In the genomic region with DNA sequence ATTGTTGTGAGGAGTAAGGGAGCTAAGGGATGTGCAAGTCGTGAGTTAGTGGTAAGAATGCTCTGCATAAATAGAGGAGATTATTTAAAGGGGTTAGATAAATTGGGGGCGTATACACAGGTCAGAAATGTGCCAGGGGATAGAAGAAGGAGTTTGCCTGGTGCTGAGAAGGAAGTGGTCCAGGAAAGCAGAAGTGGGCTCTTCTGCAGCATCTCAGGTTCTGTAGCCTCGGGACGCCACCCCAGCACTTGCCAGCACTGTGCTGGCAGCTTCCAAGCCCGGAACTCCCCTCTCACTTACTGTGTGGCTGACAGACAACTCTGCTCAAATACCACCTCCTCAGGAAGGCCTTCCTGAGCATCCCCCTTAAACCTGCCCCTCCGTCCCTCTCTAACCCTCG, we compare ENCODE assay signal across 34 cellular contexts. TPM values are rescaled to one million over a fixed set of nuclear protein-coding genes. Genes with fewer than 3 reads are reported as not detected.
DNase-seq lines count a peak whose midpoint lies in the region; ATAC-seq, FAIRE-seq and TF ChIP-seq lines count a peak whose summit lies in the region.
"Had no signal": no experiment of that assay in that cellular context is flagged by ENCODE, and none has a peak within 500 bp of the region (broad histone marks: within the 10 kb centered on the region; RNA-seq: fewer than 3 reads in every experiment).

No MANE protein-coding gene starts in this region.

- no peak overlapping the region for H3K27ac Mint-ChIP-seq in memory B cell
- H3K27ac Mint-ChIP-seq: activated CD4-positive, alpha-beta T cell treated with anti-CD3 and anti-CD28 coated beads, Interleukin-2, amount 10 ng/mL, durations not matched to agents 24 days and 14 days; HFFc6; WTC11 had no signal

- no peaks in the 10 kb centered on the region for H3K4me1 Mint-ChIP-seq in memory B cell
- H3K4me1 Mint-ChIP-seq: activated CD4-positive, alpha-beta T cell treated with anti-CD3 and anti-CD28 coated beads, Interleukin-2, amount 10 ng/mL, durations not matched to agents 24 days and 14 days had no signal

- H3K36me3 Mint-ChIP-seq in memory B cell = no peaks in the 10 kb centered on the region
- H3K36me3 Mint-ChIP-seq: activated naive CD4-positive, alpha-beta T cell treated with anti-CD3 and anti-CD28 coated beads, Interleukin-2, amount 50 U/mL, for 72 hours; CD14-positive monocyte; WTC11 had no signal

- H3K27me3 ChIP-seq in PC-9 (ENCODE audit: insufficient read depth, low read depth) (no peaks in the 10 kb centered on the region), parathyroid adenoma (ENCODE audit: control insufficient read depth, insufficient read depth, low read length) (no peaks in the 10 kb centered on the region), WERI-Rb-1 (ENCODE audit: insufficient read depth, low read depth, severe bottlenecking) (no peaks in the 10 kb centered on the region), pancreas (no peaks in the 10 kb centered on the region)
- H3K27me3 ChIP-seq: SJSA1, transverse colon had no signal

- H3K4me3 ChIP-seq in PC-9 = no peak overlapping the region
- H3K4me3 ChIP-seq in parathyroid adenoma (ENCODE audit: low read depth, low read length) = no peak overlapping the region
- no peak overlapping the region for H3K4me3 ChIP-seq in WERI-Rb-1 (ENCODE audit: low read depth, low read length)
- H3K4me3 ChIP-seq in pancreas = no peak overlapping the region
- H3K4me3 ChIP-seq: heart right ventricle, psoas muscle, SJSA1, transverse colon had no signal

- no peaks in the 10 kb centered on the region for H3K79me2 ChIP-seq in PC-9 (ENCODE audit: low read depth)
- no peaks in the 10 kb centered on the region for H3K79me2 ChIP-seq in parathyroid adenoma

- peaks cover 13% of the 10 kb centered on the region for H3K27me3 Mint-ChIP-seq in memory B cell

- TF ChIP-seq CTCF in PC-9 (conservative IDR thresholded peaks at IDR 0.05) (no peak), parathyroid adenoma (IDR thresholded peaks at IDR 0.05) (no peak), WERI-Rb-1 (IDR thresholded peaks at IDR 0.05; ENCODE audit: low read depth, low read length) (no peak), pancreas (IDR thresholded peaks at IDR 0.05) (no peak)

- H3K9me3 ChIP-seq in PC-9 (ENCODE audit: insufficient read depth, low read depth) (no peaks in the 10 kb centered on the region), parathyroid adenoma (ENCODE audit: control insufficient read depth, low read length) (no peaks in the 10 kb centered on the region), WERI-Rb-1 (ENCODE audit: severe bottlenecking) (no peaks in the 10 kb centered on the region), pancreas (no peaks in the 10 kb centered on the region)
- H3K9me3 ChIP-seq: heart right ventricle, psoas muscle, SJSA1, transverse colon had no signal

- BruUV-seq in PC-9 (replicated peaks; lab: Mats Ljungman, UMichigan) = no TSS peak

- no peaks in the 10 kb centered on the region for H3K9me3 Mint-ChIP-seq in memory B cell
- H3K9me3 Mint-ChIP-seq: activated CD4-positive, alpha-beta T cell treated with anti-CD3 and anti-CD28 coated beads, Interleukin-2, amount 10 ng/mL, durations not matched to agents 24 days and 14 days; activated naive CD4-positive, alpha-beta T cell treated with anti-CD3 and anti-CD28 coated beads, Interleukin-2, amount 50 U/mL, for 72 hours; HFFc6; WTC11 had no signal

- peak overlapping the region; percentile 79 for H3K27ac ChIP-seq in PC-9
- peak overlapping the region; percentile 99 for H3K27ac ChIP-seq in parathyroid adenoma
- no peak overlapping the region for H3K27ac ChIP-seq in WERI-Rb-1
- H3K27ac ChIP-seq in pancreas = no peak overlapping the region
- H3K27ac ChIP-seq: heart right ventricle, psoas muscle, SJSA1 had no signal

- no peaks in the 10 kb centered on the region for H3K9me2 ChIP-seq in PC-9 (ENCODE audit: insufficient read depth)

- H3K4me1 ChIP-seq in PC-9 (replicated peaks; ENCODE audit: insufficient read depth) = peaks cover 59% of the 10 kb centered on the region
- peaks cover 45% of the 10 kb centered on the region for H3K4me1 ChIP-seq in parathyroid adenoma
- no peaks in the 10 kb centered on the region for H3K4me1 ChIP-seq in pancreas
- H3K4me1 ChIP-seq: psoas muscle had no signal

- no peak overlapping the region for H3K4me3 Mint-ChIP-seq in memory B cell
- H3K4me3 Mint-ChIP-seq: activated CD4-positive, alpha-beta T cell treated with anti-CD3 and anti-CD28 coated beads, Interleukin-2, amount 10 ng/mL, durations not matched to agents 24 days and 14 days; HFFc6; WTC11 had no signal

- 67 to 86% methylated on average over 7 of the region's 7 CpGs for WGBS in pancreas, 2 donors

- DNase-seq in GDM1 (lab: John Stamatoyannopoulos, UW) = peak; percentile 23
- DNase-seq in PC-9 = no peak
- no peak for DNase-seq in memory B cell (ENCODE audit: low spot score in 2 of 2)
- DNase-seq in WERI-Rb-1 = no peak
- DNase-seq in pancreas = no peak
- no peak for DNase-seq in NCI-H2081 treated with DMSO at 0.1 percent for 48 hours (lab: John Stamatoyannopoulos, UW)
- DNase-seq in medulla oblongata (ENCODE audit: extremely low spot score) = no peak
- DNase-seq: activated CD4-positive, alpha-beta T cell treated with anti-CD3 and anti-CD28 coated beads, Interleukin-2, amount 10 ng/mL, durations not matched to agents 24 days and 14 days; activated effector memory CD4-positive, alpha-beta T cell treated with Interleukin-2 at 50 U/mL for 16 hours; amygdala; Calu3; DMS79; GF-D8; heart right ventricle; kidney glomerular epithelial cell; NCI-H1417 treated with DMSO at 0.1 percent for 48 hours; NCI-H2029 treated with DMSO at 0.1 percent for 48 hours; NCI-H2227 treated with DMSO at 0.1 percent for 48 hours; psoas muscle; stimulated activated CD4-positive, alpha-beta T cell treated with anti-CD3 and anti-CD28 coated beads, Interleukin-12 subunit alpha, Interleukin-12 subunit beta, amount 100 ng/mL, for 4 hours; stimulated activated CD4-positive, alpha-beta T cell treated with anti-CD3 and anti-CD28 coated beads, Interleukin-4, amount 100 ng/mL, for 1 hour; T1000; transverse colon had no signal

- FAIRE-seq in pancreas (lab: Jason Lieb, UNC) = no peak
- FAIRE-seq: frontal cortex, H1, HTR-8/SVneo had no signal

- peak overlapping the region; percentile 57; the same call in 1 of the 2 replicates for H3K4me2 ChIP-seq in PC-9
- H3K4me2 ChIP-seq in parathyroid adenoma (ENCODE audit: low read length) = peak overlapping the region; percentile 14

- CTCF ChIA-PET in PC-9 (lab: Charles Lee) = interaction anchor here (0.8 to 1.1 kb wide), 4 partner anchors 17 to 224 kb away, joined by 3 to 6 read pairs (median 3); no protein-coding TSS in a partner anchor

- H4K20me1 ChIP-seq in PC-9 (ENCODE audit: insufficient read depth) = no peaks in the 10 kb centered on the region

- peaks cover 32% of the 10 kb centered on the region; the same call in 1 of the 2 replicates for H3F3A ChIP-seq in PC-9 (ENCODE audit: insufficient read depth, low read depth)

- no peak overlapping the region for H2AFZ ChIP-seq in PC-9
- H2AFZ ChIP-seq in parathyroid adenoma = peak overlapping the region; percentile 43

- POLR2A ChIA-PET in PC-9 (lab: Charles Lee; ENCODE audit: unreplicated experiment) = interaction anchor here (1.7 kb wide), 1 partner anchor 34 kb away, joined by 14 read pairs; no protein-coding TSS in a partner anchor

- peak; percentile 53 for ATAC-seq in memory B cell (ENCODE audit: low read depth)
- no peak for ATAC-seq in pancreas
- ATAC-seq: activated naive CD4-positive, alpha-beta T cell treated with anti-CD3 and anti-CD28 coated beads, Interleukin-2, amount 50 U/mL, for 72 hours; psoas muscle; sciatic nerve; WTC11 had no signal

- intact Hi-C loops in PC-9 (cut with micrococcal nuclease; ENCODE audit: unreplicated experiment) = loop anchor here (5.0 kb wide), 2 partner anchors 60 to 225 kb away; no protein-coding TSS in a partner anchor
- intact Hi-C loops in pancreas (cut with DNase I) = no loop called here

- no peaks in the 10 kb centered on the region for H3K36me3 ChIP-seq in PC-9 (ENCODE audit: low read depth)
- H3K36me3 ChIP-seq in parathyroid adenoma (ENCODE audit: control insufficient read depth, insufficient read depth, low read length) = no peaks in the 10 kb centered on the region
- peaks cover 24% of the 10 kb centered on the region for H3K36me3 ChIP-seq in WERI-Rb-1
- no peaks in the 10 kb centered on the region for H3K36me3 ChIP-seq in pancreas
- H3K36me3 ChIP-seq: heart right ventricle, SJSA1, transverse colon had no signal

- H3K9ac ChIP-seq in parathyroid adenoma = no peak overlapping the region

RNA-seq across cellular contexts. Expression of a gene that starts 18.8 kb away (rescaled TPM):
- total RNA-seq in PC-9 (2021) (20.0 and 20.8 TPM in 2 replicates), pancreas (under 1 TPM in 4 of 6 donors, not detected in 2; 0.03 to 0.16 (median 0.10) TPM)
- polyA plus RNA-seq in pancreas = under 1 TPM; 0.15 to 0.16 TPM
- total RNA-seq: activated CD8-positive, alpha-beta memory T cell treated with anti-CD3 and anti-CD28 coated beads for 36 hours; activated naive CD4-positive, alpha-beta T cell treated with anti-CD3 and anti-CD28 coated beads, Interleukin-2, amount 50 U/mL, for 72 hours; H1 had no signal
- polyA plus RNA-seq: CD14-positive monocyte had no signal

Comparison
In these comparisons a context has a peak if more than half of its experiments do, and no peak if none do; other contexts are left out.
1. H3K27ac ChIP-seq: peak in PC-9 (single experiment) and parathyroid adenoma (single experiment); none in WERI-Rb-1 (single experiment) and pancreas (0 of 4).
2. RNA of a gene that starts 18.8 kb away (total RNA-seq): 20.0 to 20.8 TPM in PC-9; 0.03 to 0.16 TPM in pancreas; every median in the first group is over 10 times any median in the second.